In genomic region chr1:208291923-208292711, GRCh38 we compare ENCODE assay signal across 1 cellular context.
TF ChIP-seq lines count a peak whose summit lies in the region.

No MANE protein-coding gene starts in this region.

TF ChIP-seq in HepG2, 621 proteins besides CTCF, POLR2A, EP300 and RAD21:
- TF ChIP-seq FOXK1 (CRISPR knock-in tag; IDR thresholded peaks at IDR 0.05; ENCODE audit: borderline replicate concordance, low read depth) (no peak), CEBPB (IDR thresholded peaks at IDR 0.05; ENCODE audit: borderline replicate concordance, low read depth, low read length) (peak; percentile 63; the same call in 1 of the 2 replicates), CEBPG (CRISPR knock-in tag; IDR thresholded peaks at IDR 0.05) (peak; percentile 17; the same call in 1 of the 2 replicates), ZGPAT (CRISPR knock-in tag; IDR thresholded peaks at IDR 0.05) (no peak), TOE1 (CRISPR knock-in tag; IDR thresholded peaks at IDR 0.05) (no peak), RNF219 (CRISPR knock-in tag; IDR thresholded peaks at IDR 0.05) (no peak), ZKSCAN1 (IDR thresholded peaks at IDR 0.05; ENCODE audit: low read length) (no peak), HNF4A (CRISPR knock-in tag; IDR thresholded peaks at IDR 0.05) (peak; percentile 34)
TF ChIP-seq in HepG2: peak in this region for 3.
